ENCODE assay signal across 1 cellular context in genomic region chr18:3075491-3075890, GRCh38.
TF ChIP-seq lines count a peak whose summit lies in the region.

No MANE protein-coding gene starts in this region.

TF ChIP-seq in WTC11, 78 proteins besides CTCF, POLR2A, EP300 and RAD21:
- TF ChIP-seq ATF6 (CRISPR knock-in tag; IDR thresholded peaks at IDR 0.05) (no peak), ESRRA (CRISPR knock-in tag; IDR thresholded peaks at IDR 0.05; ENCODE audit: borderline replicate concordance) (no peak), SMAD3 (CRISPR knock-in tag; IDR thresholded peaks at IDR 0.05; ENCODE audit: borderline replicate concordance) (no peak), ELF4 (CRISPR knock-in tag; IDR thresholded peaks at IDR 0.05; ENCODE audit: low read depth) (no peak), NFE2L1 (CRISPR knock-in tag; IDR thresholded peaks at IDR 0.05) (no peak)
